9 cellular contexts compared by ENCODE assay signal in the genomic region with DNA sequence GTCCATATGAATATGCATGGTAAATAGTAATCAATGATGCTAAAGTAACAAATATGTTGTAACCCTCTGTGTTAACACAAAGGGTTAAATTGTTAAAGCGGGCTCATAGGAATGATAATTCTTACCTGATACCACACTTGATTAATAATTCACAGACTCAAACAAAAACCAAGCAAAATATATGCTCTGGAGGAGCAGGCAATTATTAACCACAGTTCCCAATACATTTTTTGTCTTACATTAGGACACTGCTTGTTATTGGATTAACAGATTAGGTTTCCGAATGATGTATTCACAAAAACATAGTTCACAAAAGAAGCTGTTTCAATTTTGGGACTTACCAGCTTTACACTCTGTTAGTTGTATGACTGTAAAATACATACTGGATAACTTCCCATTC.
"Had no signal": no experiment of that assay in that cellular context is flagged by ENCODE, and none has a peak within 500 bp of the region (broad histone marks: within the 10 kb centered on the region; RNA-seq: fewer than 3 reads in every experiment).

No MANE protein-coding gene starts in this region.

- H3K4me3 ChIP-seq: GM23338, K562 had no signal

- DNase-seq: H9, HCEC 1CT, IMR-90, Kasumi-1, KG1 had no signal

- FAIRE-seq: H1, H54, K562 had no signal

- ATAC-seq: GM23338, K562 had no signal

- H2AFZ ChIP-seq: GM23338 had no signal
